ENCODE assay signal across 10 cellular contexts in genomic region chr17:77212081-77212832, GRCh38.
DNase-seq lines count a peak whose midpoint lies in the region; ATAC-seq and TF ChIP-seq lines count a peak whose summit lies in the region.
"Had no signal": no experiment of that assay in that cellular context is flagged by ENCODE, and none has a peak within 500 bp of the region (broad histone marks: within the 10 kb centered on the region; RNA-seq: fewer than 3 reads in every experiment).

No MANE protein-coding gene starts in this region.

- TF ChIP-seq CTCF in OCI-LY3 (IDR thresholded peaks at IDR 0.05; ENCODE audit: low read depth, low read length) (no peak), SK-N-SH (IDR thresholded peaks at IDR 0.05) (no peak), colonic mucosa (IDR thresholded peaks at IDR 0.05) (no peak)

- H3K36me3 ChIP-seq in OCI-LY3 (replicated peaks; ENCODE audit: low read depth, low read length), result peaks cover 80% of the 10 kb centered on the region
- H3K36me3 ChIP-seq in SK-N-SH (replicated peaks in 1 of 2; ENCODE audit: control insufficient read depth in 1 of 2, insufficient read depth in 2 of 2, low read length in 1 of 2), result peaks cover 80 to 83% of the 10 kb centered on the region in 2 experiments
- peaks cover 28% of the 10 kb centered on the region for H3K36me3 ChIP-seq in colonic mucosa

- H3K9me2 ChIP-seq in SK-N-SH, result no peaks in the 10 kb centered on the region

- POLR2A ChIA-PET in SK-N-SH (lab: Yijun Ruan, JAX), result interaction anchor here (1.4 kb wide), 1 partner anchor 124 kb away, joined by 3 read pairs; no protein-coding TSS in a partner anchor

- H3K4me2 ChIP-seq in OCI-LY3 (ENCODE audit: low read length) (peak overlapping the region; percentile 71), SK-N-SH (no peak overlapping the region)

- intact Hi-C loops in posterior vena cava (cut with DNase I), result no loop called here
- intact Hi-C loops in colonic mucosa (cut with DNase I), result no loop called here

- H4K20me1 ChIP-seq in OCI-LY3 (ENCODE audit: insufficient read depth, low read length) (peaks cover 59% of the 10 kb centered on the region), SK-N-SH (ENCODE audit: insufficient read depth) (no peaks in the 10 kb centered on the region)

- no peak for TF ChIP-seq RAD21 in SK-N-SH (IDR thresholded peaks at IDR 0.05; ENCODE audit: low read length)

- H3K4me3 ChIP-seq in OCI-LY3 (ENCODE audit: low read length) (peak overlapping the region; percentile 40), SK-N-SH (ENCODE audit: low read depth in 2 of 2, low read length in 1 of 2) (no peak overlapping the region), colonic mucosa (no peak overlapping the region)
- H3K4me3 ChIP-seq: right lobe of liver had no signal

- ATAC-seq in GM18867 (IDR thresholded peaks at IDR 0.05; ENCODE audit: unreplicated experiment) (peak; percentile 78), HG02759 (IDR thresholded peaks at IDR 0.05; ENCODE audit: unreplicated experiment) (peak; percentile 90)

- H3K4me1 ChIP-seq in OCI-LY3 (ENCODE audit: low read length) (peaks cover 33% of the 10 kb centered on the region), SK-N-SH (ENCODE audit: control insufficient read depth in 1 of 2, insufficient read depth in 2 of 2, low read depth in 1 of 2, low read length in 1 of 2) (no peaks in the 10 kb centered on the region; a peak in 2 of 4 replicates), colonic mucosa (no peaks in the 10 kb centered on the region)
- H3K4me1 ChIP-seq: right lobe of liver had no signal

- H3K27ac ChIP-seq in OCI-LY3 (ENCODE audit: low read length) (peak overlapping the region; percentile 43), SK-N-SH (ENCODE audit: low read depth in 2 of 2, low read length in 1 of 2) (no peak overlapping the region), colonic mucosa (no peak overlapping the region)
- H3K27ac ChIP-seq: right lobe of liver, VCaP had no signal

- TF ChIP-seq EP300 in SK-N-SH (IDR thresholded peaks at IDR 0.05; ENCODE audit: borderline replicate concordance in 1 of 2, low read depth in 1 of 2, low read length in 1 of 2), result no peak

- H3K9me3 ChIP-seq in OCI-LY3 (ENCODE audit: insufficient read depth, low read length) (no peaks in the 10 kb centered on the region), SK-N-SH (no peaks in the 10 kb centered on the region), colonic mucosa (no peaks in the 10 kb centered on the region)
- H3K9me3 ChIP-seq: right lobe of liver had no signal

- 91% methylated on average over 21 of the region's 21 CpGs for WGBS in SK-N-SH (ENCODE audit: low lambda C conversion rate)

- H3K79me2 ChIP-seq in OCI-LY3 (ENCODE audit: low read length) (no peaks in the 10 kb centered on the region), SK-N-SH (ENCODE audit: insufficient read depth) (peaks cover 13% of the 10 kb centered on the region; the same call in 1 of the 2 replicates)

- peaks cover 5% of the 10 kb centered on the region for H3F3A ChIP-seq in SK-N-SH (replicated peaks; ENCODE audit: insufficient read depth)

- H3K27me3 ChIP-seq in OCI-LY3 (ENCODE audit: low read depth, low read length), result no peaks in the 10 kb centered on the region
- H3K27me3 ChIP-seq in SK-N-SH (ENCODE audit: insufficient read depth), result no peaks in the 10 kb centered on the region
- no peaks in the 10 kb centered on the region for H3K27me3 ChIP-seq in colonic mucosa
- H3K27me3 ChIP-seq: right lobe of liver had no signal

- DNase-seq in posterior vena cava (ENCODE audit: low spot score), result peak; percentile 74
- DNase-seq in GM03348 (ENCODE audit: low spot score), result no peak
- no peak for DNase-seq in SK-N-SH
- DNase-seq in colonic mucosa, result no peak
- no peak for DNase-seq in inferior parietal cortex (ENCODE audit: extremely low spot score)
- DNase-seq: right lobe of liver had no signal

- CTCF ChIA-PET in SK-N-SH (lab: Yijun Ruan, JAX), result interaction anchor here (0.7 to 3.2 kb wide), 9 partner anchors 10 to 156 kb away, joined by 3 to 22 read pairs (median 4); no protein-coding TSS in a partner anchor

- H2AFZ ChIP-seq in OCI-LY3 (ENCODE audit: low read depth, low read length), result no peak overlapping the region
- no peak overlapping the region for H2AFZ ChIP-seq in SK-N-SH (ENCODE audit: low read depth)

- no peak overlapping the region for H3K9ac ChIP-seq in OCI-LY3 (ENCODE audit: low read length)
- no peak overlapping the region for H3K9ac ChIP-seq in SK-N-SH
- no peak overlapping the region for H3K9ac ChIP-seq in colonic mucosa (ENCODE audit: low read depth in 2 of 2, low read length in 2 of 2)

TF ChIP-seq in SK-N-SH, 30 proteins besides CTCF, POLR2A, EP300 and RAD21:
- no peak for TF ChIP-seq ELF1 (IDR thresholded peaks at IDR 0.05)
- no peak for TF ChIP-seq REST (IDR thresholded peaks at IDR 0.05; ENCODE audit: low read depth, low read length)
- TF ChIP-seq USF2 (IDR thresholded peaks at IDR 0.05; ENCODE audit: borderline replicate concordance, low read depth, low read length), result no peak
- TF ChIP-seq CHD2 (IDR thresholded peaks at IDR 0.05; ENCODE audit: low read length, partially characterized antibody), result no peak
- TF ChIP-seq, protein P1, sequence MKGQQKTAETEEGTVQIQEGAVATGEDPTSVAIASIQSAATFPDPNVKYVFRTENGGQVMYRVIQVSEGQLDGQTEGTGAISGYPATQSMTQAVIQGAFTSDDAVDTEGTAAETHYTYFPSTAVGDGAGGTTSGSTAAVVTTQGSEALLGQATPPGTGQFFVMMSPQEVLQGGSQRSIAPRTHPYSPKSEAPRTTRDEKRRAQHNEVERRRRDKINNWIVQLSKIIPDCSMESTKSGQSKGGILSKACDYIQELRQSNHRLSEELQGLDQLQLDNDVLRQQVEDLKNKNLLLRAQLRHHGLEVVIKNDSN (IDR thresholded peaks at IDR 0.05; ENCODE audit: borderline replicate concordance, low read depth), result no peak
- TF ChIP-seq POLR2AphosphoS5 (IDR thresholded peaks at IDR 0.05; ENCODE audit: low read depth, low read length), result no peak
- TF ChIP-seq TEAD4 (IDR thresholded peaks at IDR 0.05; ENCODE audit: borderline replicate concordance, insufficient read depth), result no peak
- TF ChIP-seq RCOR1 (IDR thresholded peaks at IDR 0.05; ENCODE audit: low read length), result no peak
- TF ChIP-seq RXRA (IDR thresholded peaks at IDR 0.05; ENCODE audit: borderline replicate concordance, low read depth), result no peak
- TF ChIP-seq TCF12 (IDR thresholded peaks at IDR 0.05), result no peak
- TF ChIP-seq TAF1 (IDR thresholded peaks at IDR 0.05; ENCODE audit: borderline replicate concordance, low read depth, low read length), result no peak
- TF ChIP-seq SMC3 (IDR thresholded peaks at IDR 0.05; ENCODE audit: low read depth, low read length), result no peak
- TF ChIP-seq, protein P2, sequence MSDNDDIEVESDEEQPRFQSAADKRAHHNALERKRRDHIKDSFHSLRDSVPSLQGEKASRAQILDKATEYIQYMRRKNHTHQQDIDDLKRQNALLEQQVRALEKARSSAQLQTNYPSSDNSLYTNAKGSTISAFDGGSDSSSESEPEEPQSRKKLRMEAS (IDR thresholded peaks at IDR 0.05; ENCODE audit: low read depth), result no peak
- no peak for TF ChIP-seq NFIC (IDR thresholded peaks at IDR 0.05; ENCODE audit: borderline replicate concordance)
- no peak for TF ChIP-seq JUND (IDR thresholded peaks at IDR 0.05)
- TF ChIP-seq YY1 (IDR thresholded peaks at IDR 0.05; ENCODE audit: low read depth), result no peak
- no peak for TF ChIP-seq FOXJ3 (CRISPR knock-in tag; IDR thresholded peaks at IDR 0.05)
